ENCODE assay signal across 15 cellular contexts in genomic region chrX:108397627-108398392, GRCh38. TPM values are rescaled to one million over a fixed set of nuclear protein-coding genes. Genes with fewer than 3 reads are reported as not detected.
DNase-seq lines count a peak whose midpoint lies in the region; ATAC-seq and TF ChIP-seq lines count a peak whose summit lies in the region.
"Had no signal": no experiment of that assay in that cellular context is flagged by ENCODE, and none has a peak within 500 bp of the region (broad histone marks: within the 10 kb centered on the region; RNA-seq: fewer than 3 reads in every experiment).

No MANE protein-coding gene starts in this region.

- no peaks in the 10 kb centered on the region for H3K36me3 Mint-ChIP-seq in Calu3 (ENCODE audit: insufficient read depth, unreplicated experiment)
- H3K36me3 Mint-ChIP-seq: immature natural killer cell had no signal

- WGBS in spleen, 5 donors = 59 to 87% (median 77%) methylated on average over 6 of the region's 6 CpGs

- TSS peak; percentile 55 for BruUV-seq in Calu3 (replicated peaks; lab: Mats Ljungman, UMichigan)

- no peak for TF ChIP-seq POLR2A in spleen (IDR thresholded peaks at IDR 0.05)

- no peaks in the 10 kb centered on the region for H3K9me3 Mint-ChIP-seq in Calu3 (ENCODE audit: low read depth, unreplicated experiment)
- H3K9me3 Mint-ChIP-seq: immature natural killer cell had no signal

- no peaks in the 10 kb centered on the region for H3K9me3 ChIP-seq in spleen
- H3K9me3 ChIP-seq: gastroesophageal sphincter, tibial nerve had no signal

- TF ChIP-seq CTCF in Calu3 (IDR thresholded peaks at IDR 0.05; ENCODE audit: unreplicated experiment) = no peak
- no peak for TF ChIP-seq CTCF in spleen (IDR thresholded peaks at IDR 0.05 in 8 of 11, conservative IDR thresholded peaks at IDR 0.05 in 3 of 11)

- CTCF ChIA-PET in Calu3 (lab: Charles Lee) = no interaction called here

- no peaks in the 10 kb centered on the region for H3K27me3 Mint-ChIP-seq in Calu3 (ENCODE audit: unreplicated experiment)

- H3K4me3 Mint-ChIP-seq in Calu3 (ENCODE audit: low read depth, unreplicated experiment) = no peak overlapping the region
- H3K4me3 Mint-ChIP-seq: immature natural killer cell had no signal

- ATAC-seq in HG03432 (IDR thresholded peaks at IDR 0.05; ENCODE audit: unreplicated experiment) = peak; percentile 67
- no peak for ATAC-seq in HG03342 (IDR thresholded peaks at IDR 0.05; ENCODE audit: unreplicated experiment)
- no peak for ATAC-seq in HG03378 (IDR thresholded peaks at IDR 0.05; ENCODE audit: unreplicated experiment)
- ATAC-seq: gastroesophageal sphincter had no signal

- no peak overlapping the region for H3K27ac Mint-ChIP-seq in Calu3 (ENCODE audit: unreplicated experiment)
- H3K27ac Mint-ChIP-seq: immature natural killer cell had no signal

- H3K4me3 ChIP-seq in spleen = no peak overlapping the region
- H3K4me3 ChIP-seq: gastroesophageal sphincter, tibial nerve had no signal

- H3K4me1 Mint-ChIP-seq in Calu3 (ENCODE audit: low read depth, unreplicated experiment) = peaks cover 35% of the 10 kb centered on the region
- H3K4me1 Mint-ChIP-seq: immature natural killer cell had no signal

- H3K36me3 ChIP-seq in spleen = no peaks in the 10 kb centered on the region
- H3K36me3 ChIP-seq: gastroesophageal sphincter, tibial nerve had no signal

- DNase-seq in Calu3 (peak; percentile 1), astrocyte of the hippocampus (ENCODE audit: low read depth, low spot score) (peak; percentile 28), iris pigment epithelial cell (ENCODE audit: low read depth) (peak; percentile 40), spleen (no peak)
- DNase-seq in activated T-cell treated with anti-CD3 and anti-CD28 coated beads, Interleukin-2, amount 50 U/mL, for 1 hour = no peak
- DNase-seq: cortex of kidney; DMS153; immature natural killer cell; posterior cingulate gyrus; stimulated activated CD8-positive, alpha-beta memory T cell treated with anti-CD3 and anti-CD28 coated beads, Interleukin-4, amount 100 ng/mL, for 48 hours had no signal

- no peak overlapping the region for H3K27ac ChIP-seq in spleen
- H3K27ac ChIP-seq: tibial nerve had no signal

- no peaks in the 10 kb centered on the region for H3K27me3 ChIP-seq in spleen (replicated peaks in 1 of 7)
- H3K27me3 ChIP-seq: gastroesophageal sphincter had no signal

- H3K4me1 ChIP-seq in spleen = no peaks in the 10 kb centered on the region
- H3K4me1 ChIP-seq: tibial nerve had no signal

- intact Hi-C loops in Calu3 (cut with micrococcal nuclease; ENCODE audit: unreplicated experiment) (loop anchor here (5.0 kb wide), 1 partner anchor 44 kb away; no protein-coding TSS in a partner anchor), spleen (cut with DNase I; ENCODE audit: low total_unique reads) (no loop called here)

RNA-seq across cellular contexts. Expression of gene COL4A6, which starts 40.4 kb away (rescaled TPM):
- total RNA-seq in Calu3 (2022) = 0.15 and 0.31 TPM in 2 replicates
- 1 to 10 TPM in 4 of 7 donors, under 1 TPM in 3; 0.17 to 4.8 (median 1.1) TPM for total RNA-seq in spleen
- polyA plus RNA-seq in spleen = under 1 TPM; 0.15 to 0.93 (median 0.26) TPM
- polyA plus RNA-seq: immature natural killer cell had no signal

RNA-seq across cellular contexts. Expression of gene COL4A5, which starts 41.8 kb away (rescaled TPM):
- total RNA-seq in Calu3 (2022) = 19.8 and 23.1 TPM in 2 replicates
- 10 to 100 TPM in 4 of 7 donors, 1 to 10 TPM in 3; 6.2 to 19.6 (median 13.1) TPM for total RNA-seq in spleen
- polyA plus RNA-seq in spleen = 1 to 10 TPM; 2.1 to 2.7 (median 2.4) TPM
- polyA plus RNA-seq: immature natural killer cell had no signal

Comparison
In these comparisons a context has a peak if more than half of its experiments do, and no peak if none do; other contexts are left out.
1. DNase-seq: peak in Calu3 (single experiment), astrocyte of the hippocampus (single experiment) and iris pigment epithelial cell (single experiment); none in activated T-cell treated with anti-CD3 and anti-CD28 coated beads, Interleukin-2, amount 50 U/mL, for 1 hour (single experiment) and spleen (single experiment).